ENCODE assay signal across 9 cellular contexts in the genomic region with DNA sequence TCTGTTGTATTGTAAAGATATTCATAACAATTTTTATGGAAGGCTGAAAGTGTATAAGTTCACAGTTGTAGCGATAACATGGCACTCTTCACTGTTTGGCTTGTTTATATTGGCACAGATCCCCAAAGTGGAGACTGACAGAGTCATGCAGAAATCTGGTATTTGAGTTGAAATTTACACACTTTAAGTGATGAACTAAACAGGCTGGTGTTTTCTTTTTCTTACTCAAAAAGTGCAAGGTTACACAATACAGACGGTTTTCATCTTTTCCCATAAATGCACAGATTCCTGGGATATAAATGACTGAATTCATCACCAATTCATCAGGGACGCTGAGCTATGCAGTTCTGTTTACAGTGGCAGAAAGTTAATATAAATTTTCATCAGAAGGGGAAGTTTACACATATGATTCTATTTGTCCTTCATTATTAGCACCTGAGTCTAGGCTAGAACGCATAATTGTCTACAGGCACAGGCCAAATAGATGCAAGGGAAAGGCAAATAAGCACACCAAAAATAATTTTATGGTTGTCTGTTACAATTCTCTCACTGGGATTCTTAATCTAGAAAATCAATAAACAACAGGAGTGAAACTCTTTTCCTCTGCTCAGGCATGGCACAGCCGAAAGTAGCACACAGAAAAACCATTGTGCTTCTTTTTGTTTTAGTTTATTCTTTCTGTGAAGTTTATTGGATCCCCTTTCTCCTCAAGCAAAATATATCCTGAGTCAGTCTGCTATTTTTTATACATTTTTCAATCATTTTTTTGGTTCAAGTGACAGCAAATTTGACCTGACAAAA.
DNase-seq lines count a peak whose midpoint lies in the region; ATAC-seq and TF ChIP-seq lines count a peak whose summit lies in the region.
"Had no signal": no experiment of that assay in that cellular context is flagged by ENCODE, and none has a peak within 500 bp of the region (broad histone marks: within the 10 kb centered on the region; RNA-seq: fewer than 3 reads in every experiment).

No MANE protein-coding gene starts in this region.

- no peak for ATAC-seq in activated CD8-positive, alpha-beta T cell treated with anti-CD3 and anti-CD28 coated beads for 36 hours

- H3K27me3 ChIP-seq in esophagus muscularis mucosa: no peaks in the 10 kb centered on the region

- peak overlapping the region in 2 of 4 donors; percentile 9 to 11 for H3K4me3 ChIP-seq in esophagus muscularis mucosa
- H3K4me3 ChIP-seq in retinal pigment epithelial cell (ENCODE audit: low read length): no peak overlapping the region

- peak overlapping the region in 3 of 4 donors; percentile 8 to 45 (median 34) for H3K27ac ChIP-seq in esophagus muscularis mucosa (replicated peaks in 1 of 4)

- TF ChIP-seq CTCF in esophagus muscularis mucosa (IDR thresholded peaks at IDR 0.05): no peak
- TF ChIP-seq CTCF in retinal pigment epithelial cell (conservative IDR thresholded peaks at IDR 0.05; ENCODE audit: low read depth, low read length): no peak
- TF ChIP-seq CTCF in activated CD8-positive, alpha-beta T cell treated with anti-CD3 and anti-CD28 coated beads for 36 hours (IDR thresholded peaks at IDR 0.05): no peak

- intact Hi-C loops in esophagus muscularis mucosa (cut with DNase I): no loop called here
- intact Hi-C loops in activated naive CD4-positive, alpha-beta T cell treated with anti-CD3 and anti-CD28 coated beads for 36 hours (cut with micrococcal nuclease): no loop called here
- intact Hi-C loops in activated CD8-positive, alpha-beta T cell treated with anti-CD3 and anti-CD28 coated beads for 36 hours (cut with micrococcal nuclease): no loop called here

- H3K4me3 Mint-ChIP-seq in activated naive CD4-positive, alpha-beta T cell treated with anti-CD3 and anti-CD28 coated beads for 36 hours: no peak overlapping the region
- no peak overlapping the region for H3K4me3 Mint-ChIP-seq in activated CD8-positive, alpha-beta T cell treated with anti-CD3 and anti-CD28 coated beads for 36 hours

- TF ChIP-seq POLR2A in esophagus muscularis mucosa (IDR thresholded peaks at IDR 0.05; ENCODE audit: low read depth): no peak

- no peaks in the 10 kb centered on the region for H3K27me3 Mint-ChIP-seq in activated naive CD4-positive, alpha-beta T cell treated with anti-CD3 and anti-CD28 coated beads for 36 hours (ENCODE audit: low read depth)
- no peaks in the 10 kb centered on the region for H3K27me3 Mint-ChIP-seq in activated CD8-positive, alpha-beta T cell treated with anti-CD3 and anti-CD28 coated beads for 36 hours

- no peaks in the 10 kb centered on the region for H3K9me3 Mint-ChIP-seq in activated naive CD4-positive, alpha-beta T cell treated with anti-CD3 and anti-CD28 coated beads for 36 hours
- H3K9me3 Mint-ChIP-seq in activated CD8-positive, alpha-beta T cell treated with anti-CD3 and anti-CD28 coated beads for 36 hours: no peaks in the 10 kb centered on the region

- DNase-seq in HT1080 (ENCODE audit: low read depth) (peak; percentile 7), NCI-H748 (lab: John Stamatoyannopoulos, UW; ENCODE audit: unreplicated experiment) (peak; percentile 56), esophagus muscularis mucosa (ENCODE audit: extremely low spot score) (no peak), retinal pigment epithelial cell (ENCODE audit: low read depth) (peak; percentile 33), SKM-1 (lab: John Stamatoyannopoulos, UW; ENCODE audit: unreplicated experiment) (no peak)
- DNase-seq in activated naive CD4-positive, alpha-beta T cell treated with anti-CD3 and anti-CD28 coated beads for 36 hours: no peak
- DNase-seq in activated CD8-positive, alpha-beta T cell treated with anti-CD3 and anti-CD28 coated beads for 36 hours: no peak
- DNase-seq: DMS79, NCI-H2171 treated with DMSO at 0.1 percent for 48 hours had no signal

- 19% methylated on average over 5 of the region's 5 CpGs for WGBS in esophagus muscularis mucosa

- POLR2A ChIA-PET in activated CD8-positive, alpha-beta T cell treated with anti-CD3 and anti-CD28 coated beads for 36 hours (lab: Charles Lee): no interaction called here

- CTCF ChIA-PET in activated naive CD4-positive, alpha-beta T cell treated with anti-CD3 and anti-CD28 coated beads for 36 hours (lab: Charles Lee): no interaction called here
- CTCF ChIA-PET in activated CD8-positive, alpha-beta T cell treated with anti-CD3 and anti-CD28 coated beads for 36 hours (lab: Charles Lee): no interaction called here

- no peaks in the 10 kb centered on the region for H3K9me3 ChIP-seq in esophagus muscularis mucosa

- H3K4me1 Mint-ChIP-seq in activated naive CD4-positive, alpha-beta T cell treated with anti-CD3 and anti-CD28 coated beads for 36 hours (ENCODE audit: low read depth): no peaks in the 10 kb centered on the region
- H3K4me1 Mint-ChIP-seq in activated CD8-positive, alpha-beta T cell treated with anti-CD3 and anti-CD28 coated beads for 36 hours (ENCODE audit: low read depth): no peaks in the 10 kb centered on the region

- H3K36me3 ChIP-seq in esophagus muscularis mucosa: no peaks in the 10 kb centered on the region

- peaks cover 0 to 20% (median 17%) of the 10 kb centered on the region in 4 donors for H3K4me1 ChIP-seq in esophagus muscularis mucosa

- no peak for TF ChIP-seq EP300 in esophagus muscularis mucosa (IDR thresholded peaks at IDR 0.05)

- H3K36me3 Mint-ChIP-seq in activated naive CD4-positive, alpha-beta T cell treated with anti-CD3 and anti-CD28 coated beads for 36 hours (ENCODE audit: low read depth): no peaks in the 10 kb centered on the region
- H3K36me3 Mint-ChIP-seq in activated CD8-positive, alpha-beta T cell treated with anti-CD3 and anti-CD28 coated beads for 36 hours (ENCODE audit: low read depth): no peaks in the 10 kb centered on the region

- H3K27ac Mint-ChIP-seq in activated naive CD4-positive, alpha-beta T cell treated with anti-CD3 and anti-CD28 coated beads for 36 hours: no peak overlapping the region
- no peak overlapping the region for H3K27ac Mint-ChIP-seq in activated CD8-positive, alpha-beta T cell treated with anti-CD3 and anti-CD28 coated beads for 36 hours

Comparison
In these comparisons a context has a peak if more than half of its experiments do, and no peak if none do; other contexts are left out.
1. DNase-seq: peak in HT1080 (single experiment), NCI-H748 (single experiment) and retinal pigment epithelial cell (single experiment); none in esophagus muscularis mucosa (single experiment), SKM-1 (single experiment), activated naive CD4-positive, alpha-beta T cell treated with anti-CD3 and anti-CD28 coated beads for 36 hours (single experiment) and activated CD8-positive, alpha-beta T cell treated with anti-CD3 and anti-CD28 coated beads for 36 hours (single experiment).